In the genomic region with DNA sequence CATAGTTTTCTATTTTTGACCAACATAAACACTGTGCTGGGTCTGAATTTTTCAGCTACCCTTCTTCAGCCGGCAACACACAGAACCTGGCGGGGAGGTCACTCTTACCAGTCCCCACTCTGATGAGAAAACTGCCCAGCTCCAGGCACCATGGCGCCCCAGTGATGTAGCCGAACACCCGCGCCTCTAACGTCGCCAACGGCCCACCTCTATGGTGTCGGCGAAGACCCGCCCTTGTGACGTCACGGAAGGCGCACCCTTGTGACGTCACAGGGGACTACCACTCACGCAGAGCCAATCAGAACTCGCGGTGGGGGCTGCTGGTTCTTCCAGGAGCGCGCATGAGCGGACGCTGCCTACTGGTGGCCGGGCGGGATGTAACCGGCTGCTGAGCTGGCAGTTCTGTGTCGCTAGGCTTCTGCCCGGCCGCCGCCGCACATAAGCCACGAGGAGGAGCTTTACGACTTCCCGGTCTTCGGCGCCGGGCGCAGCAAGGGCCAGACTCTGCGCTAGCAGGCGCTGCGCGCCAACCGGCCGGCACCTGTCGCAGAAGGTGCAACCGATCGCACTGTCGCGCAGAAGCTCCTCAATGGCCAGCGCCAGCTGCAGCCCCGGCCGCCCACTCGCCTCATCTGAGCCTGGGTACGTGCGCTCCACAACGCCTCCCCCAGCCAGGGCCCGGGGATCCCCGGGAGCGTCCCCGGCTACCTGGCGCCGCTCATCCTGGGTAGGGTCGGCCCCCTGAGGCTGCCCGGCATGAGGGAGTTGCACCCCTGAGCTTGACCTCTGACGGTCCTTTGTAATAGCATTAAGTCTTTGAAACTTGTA, we compare ENCODE assay signal across 8 cellular contexts.
A peak's percentile ranks its signal among the peaks of the same experiment; 100 is the strongest.
DNase-seq lines count a peak whose midpoint lies in the region; ATAC-seq and TF ChIP-seq lines count a peak whose summit lies in the region.
"Not testable (repeated sequence)": the region's sequence is repeated elsewhere in the genome, so short reads cannot be mapped to it uniquely, and the experiment has no call there.

No MANE protein-coding gene starts in this region.

- H3K27ac Mint-ChIP-seq in stimulated activated effector memory CD8-positive, alpha-beta T cell treated with anti-CD3 and anti-CD28 coated beads, Interleukin-12 subunit alpha, Interleukin-12 subunit beta, amount 100 ng/mL, for 72 hours = peak overlapping the region; percentile 98

- not testable (repeated sequence) for H3K9me3 Mint-ChIP-seq in stimulated activated effector memory CD8-positive, alpha-beta T cell treated with anti-CD3 and anti-CD28 coated beads, Interleukin-12 subunit alpha, Interleukin-12 subunit beta, amount 100 ng/mL, for 72 hours

- in situ Hi-C loops in astrocyte of the spinal cord (cut with HindIII; ENCODE audit: low sequenced_read_pairs) = not testable (repeated sequence)

- DNase-seq in Daoy (ENCODE audit: low read depth) = peak; percentile 100
- peak; percentile 100 for DNase-seq in T-helper 9 cell
- peak; percentile 99 for DNase-seq in astrocyte of the spinal cord (ENCODE audit: low read depth, low spot score)
- peak; percentile 99 to 100 for DNase-seq in cardiac muscle cell (ENCODE audit: low read depth in 1 of 2, low spot score in 1 of 2)
- DNase-seq in stimulated activated effector memory CD8-positive, alpha-beta T cell treated with anti-CD3 and anti-CD28 coated beads, Interleukin-12 subunit alpha, Interleukin-12 subunit beta, amount 100 ng/mL, for 72 hours (ENCODE audit: low spot score in 2 of 2) = peak; percentile 98 to 99

- H3K36me3 ChIP-seq in cardiac muscle cell, neutrophil: not testable (repeated sequence)

- H3K27me3 ChIP-seq in cardiac muscle cell, neutrophil: not testable (repeated sequence)

- H3K4me1 ChIP-seq in cardiac muscle cell (ENCODE audit: low read depth); neutrophil (ENCODE audit: control insufficient read depth in 1 of 2, insufficient read depth in 1 of 2, low read depth in 1 of 2, low read length in 1 of 2): not testable (repeated sequence)

- H3K9me3 ChIP-seq in cardiac muscle cell (ENCODE audit: low read depth); neutrophil: not testable (repeated sequence)

- H3K4me1 Mint-ChIP-seq in stimulated activated effector memory CD8-positive, alpha-beta T cell treated with anti-CD3 and anti-CD28 coated beads, Interleukin-12 subunit alpha, Interleukin-12 subunit beta, amount 100 ng/mL, for 72 hours = not testable (repeated sequence)

- ATAC-seq in GM21390 (IDR thresholded peaks at IDR 0.05; ENCODE audit: unreplicated experiment) (peak; percentile 100), HG03521 (IDR thresholded peaks at IDR 0.05; ENCODE audit: unreplicated experiment) (peak; percentile 100)
- ATAC-seq in stimulated activated effector memory CD8-positive, alpha-beta T cell treated with anti-CD3 and anti-CD28 coated beads, Interleukin-12 subunit alpha, Interleukin-12 subunit beta, amount 100 ng/mL, for 72 hours = peak; percentile 99

- H3K36me3 Mint-ChIP-seq in stimulated activated effector memory CD8-positive, alpha-beta T cell treated with anti-CD3 and anti-CD28 coated beads, Interleukin-12 subunit alpha, Interleukin-12 subunit beta, amount 100 ng/mL, for 72 hours = peaks cover 16% of the 10 kb centered on the region

- H3K4me3 Mint-ChIP-seq in stimulated activated effector memory CD8-positive, alpha-beta T cell treated with anti-CD3 and anti-CD28 coated beads, Interleukin-12 subunit alpha, Interleukin-12 subunit beta, amount 100 ng/mL, for 72 hours = peak overlapping the region; percentile 85

- H3K27ac ChIP-seq in cardiac muscle cell = peak overlapping the region; percentile 87
- peak overlapping the region; percentile 73 for H3K27ac ChIP-seq in neutrophil

- peak; percentile 31 for TF ChIP-seq CTCF in astrocyte of the spinal cord (IDR thresholded peaks at IDR 0.05; ENCODE audit: low read depth, low read length)
- TF ChIP-seq CTCF in cardiac muscle cell (IDR thresholded peaks at IDR 0.05; ENCODE audit: low read depth, low read length) = peak; percentile 34
- TF ChIP-seq CTCF in neutrophil (IDR thresholded peaks at IDR 0.05) = peak; percentile 75

- peak overlapping the region; percentile 70 for H3K4me3 ChIP-seq in astrocyte of the spinal cord (ENCODE audit: low read depth, low read length)
- peak overlapping the region; percentile 48 for H3K4me3 ChIP-seq in cardiac muscle cell
- peak overlapping the region; percentile 68 for H3K4me3 ChIP-seq in neutrophil (ENCODE audit: low read depth in 1 of 2, low read length in 1 of 2)

Comparison
In these comparisons a context has a peak if more than half of its experiments do, and no peak if none do; other contexts are left out.
1. Peak in every context shown above with its lines: DNase-seq, ATAC-seq, H3K4me3 ChIP-seq and H3K27ac ChIP-seq.